In genomic region chr9:113604393-113604792, GRCh38 we compare ENCODE assay signal across 13 cellular contexts.
"Had no signal": no experiment of that assay in that cellular context is flagged by ENCODE, and none has a peak within 500 bp of the region (broad histone marks: within the 10 kb centered on the region; RNA-seq: fewer than 3 reads in every experiment).

No MANE protein-coding gene starts in this region.

- H3K36me3 ChIP-seq: sigmoid colon had no signal

- H3K4me3 Mint-ChIP-seq: activated CD4-positive, alpha-beta memory T cell treated with anti-CD3 and anti-CD28 coated beads for 36 hours; activated naive CD8-positive, alpha-beta T cell treated with anti-CD3 and anti-CD28 coated beads for 36 hours; effector memory CD8-positive, alpha-beta T cell; memory B cell had no signal

- H3K27me3 ChIP-seq: neutrophil, sigmoid colon had no signal

- H3K27ac ChIP-seq: neutrophil, sigmoid colon, VCaP had no signal

- H3K4me3 ChIP-seq: sigmoid colon had no signal

- H3K36me3 Mint-ChIP-seq: activated CD4-positive, alpha-beta memory T cell treated with anti-CD3 and anti-CD28 coated beads for 36 hours; activated naive CD8-positive, alpha-beta T cell treated with anti-CD3 and anti-CD28 coated beads for 36 hours; memory B cell had no signal

- H3K9me3 Mint-ChIP-seq: activated CD4-positive, alpha-beta memory T cell treated with anti-CD3 and anti-CD28 coated beads for 36 hours; activated naive CD8-positive, alpha-beta T cell treated with anti-CD3 and anti-CD28 coated beads for 36 hours; effector memory CD8-positive, alpha-beta T cell; memory B cell had no signal

- H3K9me3 ChIP-seq: neutrophil, sigmoid colon had no signal

- H3K27me3 Mint-ChIP-seq: activated CD4-positive, alpha-beta memory T cell treated with anti-CD3 and anti-CD28 coated beads for 36 hours; activated naive CD8-positive, alpha-beta T cell treated with anti-CD3 and anti-CD28 coated beads for 36 hours; effector memory CD8-positive, alpha-beta T cell had no signal

- DNase-seq: activated CD4-positive, alpha-beta memory T cell treated with anti-CD3 and anti-CD28 coated beads for 36 hours; activated naive CD4-positive, alpha-beta T cell; activated naive CD8-positive, alpha-beta T cell treated with anti-CD3 and anti-CD28 coated beads for 36 hours; amniotic stem cell; dermis blood vessel endothelial cell; effector memory CD8-positive, alpha-beta T cell; foreskin fibroblast; sigmoid colon; stimulated activated CD4-positive, alpha-beta T cell treated with anti-CD3 and anti-CD28 coated beads, Interleukin-4, amount 100 ng/mL, for 4 hours; stimulated activated naive CD4-positive, alpha-beta T cell had no signal

- H3K4me1 Mint-ChIP-seq: memory B cell had no signal

- H3K27ac Mint-ChIP-seq: activated CD4-positive, alpha-beta memory T cell treated with anti-CD3 and anti-CD28 coated beads for 36 hours; activated naive CD8-positive, alpha-beta T cell treated with anti-CD3 and anti-CD28 coated beads for 36 hours; effector memory CD8-positive, alpha-beta T cell; memory B cell had no signal

- ATAC-seq: effector memory CD8-positive, alpha-beta T cell had no signal
